Comparison of ENCODE assay signal across 8 cellular contexts in genomic region chr20:44886276-44886671, GRCh38. TPM values are rescaled to one million over a fixed set of nuclear protein-coding genes. Genes with fewer than 3 reads are reported as not detected.
DNase-seq lines count a peak whose midpoint lies in the region; ATAC-seq and TF ChIP-seq lines count a peak whose summit lies in the region.

No MANE protein-coding gene starts in this region.

- H3K27ac ChIP-seq in SJSA1 (peak overlapping the region; percentile 86), gastrocnemius medialis (peak overlapping the region; percentile 84 to 97 (median 92))

- H3K9me3 ChIP-seq in SJSA1 (replicated peaks) (no peaks in the 10 kb centered on the region), gastrocnemius medialis (no peaks in the 10 kb centered on the region)

- intact Hi-C loops in gastrocnemius medialis (cut with DNase I; ENCODE audit: low total_unique reads) = loop anchor here (10.0 kb wide), 1 partner anchor 671 kb away; the partner anchor contains the start of gene OSER1

- in situ Hi-C loops in gastrocnemius medialis (cut with MboI; ENCODE audit: low sequenced_read_pairs in 4 of 4) = no loop called here

- H3K36me3 ChIP-seq in SJSA1 = peaks cover 50% of the 10 kb centered on the region
- no peaks in the 10 kb centered on the region for H3K36me3 ChIP-seq in gastrocnemius medialis

- DNase-seq in SJSA1 (ENCODE audit: low read depth in 1 of 2, low spot score in 2 of 2) (no peak), fibroblast of pulmonary artery (ENCODE audit: low read depth) (no peak), gastrocnemius medialis (no peak), NCI-H510A (lab: John Stamatoyannopoulos, UW) (no peak), medulla oblongata (ENCODE audit: extremely low spot score) (no peak), OCI-M2 (lab: John Stamatoyannopoulos, UW; ENCODE audit: unreplicated experiment) (no peak)
- DNase-seq in stimulated activated CD4-positive, alpha-beta T cell treated with anti-CD3 and anti-CD28 coated beads, Interleukin-2, amount 100 ng/mL, for 24 hours = no peak

- H3K4me1 ChIP-seq in SJSA1 (replicated peaks) (peaks cover 15% of the 10 kb centered on the region), gastrocnemius medialis (peaks cover 29 to 39% of the 10 kb centered on the region in 2 donors)

- H3K4me3 ChIP-seq in GM12875 (ENCODE audit: low read depth, low read length) = peak overlapping the region; percentile 85
- peak overlapping the region; percentile 93 for H3K4me3 ChIP-seq in SJSA1
- H3K4me3 ChIP-seq in fibroblast of pulmonary artery (replicated peaks; ENCODE audit: low read depth, low read length) = peak overlapping the region; percentile 99
- peak overlapping the region; percentile 74 to 96 (median 80) for H3K4me3 ChIP-seq in gastrocnemius medialis

- TF ChIP-seq POLR2A in gastrocnemius medialis (IDR thresholded peaks at IDR 0.05) = no peak

- TF ChIP-seq CTCF in GM12875 (IDR thresholded peaks at IDR 0.05; ENCODE audit: borderline replicate concordance, insufficient read depth, low read depth, low read length) (no peak), fibroblast of pulmonary artery (IDR thresholded peaks at IDR 0.05; ENCODE audit: low read length, missing control alignments) (no peak), gastrocnemius medialis (IDR thresholded peaks at IDR 0.05 in 4 of 5, conservative IDR thresholded peaks at IDR 0.05 in 1 of 5) (no peak)

- H3K27me3 ChIP-seq in SJSA1 (replicated peaks) (no peaks in the 10 kb centered on the region), gastrocnemius medialis (no peaks in the 10 kb centered on the region)

- ATAC-seq in gastrocnemius medialis = no peak

RNA-seq across cellular contexts. Expression of gene YWHAB, which starts 0.8 kb away (rescaled TPM):
- total RNA-seq in SJSA1 (2014; rRNA removed; shearing (Covaris generic)) = 84.0 and 95.5 TPM in 2 replicates
- total RNA-seq in gastrocnemius medialis = 10 to 100 TPM; 73.2 to 77.9 (median 75.2) TPM

RNA-seq across cellular contexts. Expression of gene PABPC1L, which starts 23.6 kb away (rescaled TPM):
- 3.9 and 4.8 TPM in 2 replicates for total RNA-seq in SJSA1 (2014; rRNA removed; shearing (Covaris generic))
- total RNA-seq in gastrocnemius medialis = 1 to 10 TPM in 1 of 4 donors, under 1 TPM in 3; 0.22 to 3.8 (median 0.54) TPM
